ENCODE assay signal across 11 cellular contexts in genomic region chr1:152037920-152038658, GRCh38. TPM values are rescaled to one million over a fixed set of nuclear protein-coding genes. Genes with fewer than 3 reads are reported as not detected.
DNase-seq lines count a peak whose midpoint lies in the region; ATAC-seq and TF ChIP-seq lines count a peak whose summit lies in the region.
"Had no signal": no experiment of that assay in that cellular context is flagged by ENCODE, and none has a peak within 500 bp of the region (broad histone marks: within the 10 kb centered on the region; RNA-seq: fewer than 3 reads in every experiment).

No MANE protein-coding gene starts in this region.

- H3K27ac Mint-ChIP-seq in immature natural killer cell: peak overlapping the region in 4 of 6 donors; percentile 32 to 51 (median 42)

- BruUV-seq in OCI-LY7 (replicated peaks; lab: Mats Ljungman, UMichigan): no TSS peak

- H3K4me1 ChIP-seq in OCI-LY7 (ENCODE audit: insufficient read depth, low read length, poor library complexity, severe bottlenecking): peaks cover 29% of the 10 kb centered on the region

- peak overlapping the region; percentile 18; the same call in 1 of the 2 replicates for H3K4me2 ChIP-seq in OCI-LY7 (ENCODE audit: low read length)

- H3K4me3 ChIP-seq in GM12865 (ENCODE audit: low read depth, low read length) (no peak overlapping the region), OCI-LY7 (ENCODE audit: low read depth, low read length, poor library complexity, severe bottlenecking) (no peak overlapping the region)

- no peaks in the 10 kb centered on the region for H3K9me2 ChIP-seq in OCI-LY7 (ENCODE audit: insufficient read depth, low read length)

- no peaks in the 10 kb centered on the region for H3K36me3 ChIP-seq in OCI-LY7 (ENCODE audit: insufficient read depth, low read length)

- peak overlapping the region; percentile 27 to 94 (median 62) for H3K4me3 Mint-ChIP-seq in immature natural killer cell

- H3K9me3 Mint-ChIP-seq in immature natural killer cell: no peaks in the 10 kb centered on the region
- H3K9me3 Mint-ChIP-seq: HFFc6 had no signal

- peak overlapping the region; percentile 42 for H3K27ac ChIP-seq in OCI-LY7 (ENCODE audit: low read depth, low read length, poor library complexity, severe bottlenecking)

- H3K27me3 Mint-ChIP-seq in immature natural killer cell (ENCODE audit: low read depth in 3 of 3): peaks cover 0 to 9% (median 2%) of the 10 kb centered on the region in 3 donors

- H3K4me1 Mint-ChIP-seq in immature natural killer cell: peaks cover 32 to 37% of the 10 kb centered on the region in 2 donors

- H2AFZ ChIP-seq in OCI-LY7 (ENCODE audit: low read length): peak overlapping the region; percentile 63

- CTCF ChIA-PET in OCI-LY7 (lab: Charles Lee; ENCODE audit: unreplicated experiment): no interaction called here

- H3K36me3 Mint-ChIP-seq in immature natural killer cell: peaks cover 4 to 5% (median 5%) of the 10 kb centered on the region in 3 donors

- no peaks in the 10 kb centered on the region for H3K79me2 ChIP-seq in OCI-LY7 (ENCODE audit: insufficient read depth, low read depth, low read length)

- ATAC-seq in GM21529 (IDR thresholded peaks at IDR 0.05; ENCODE audit: unreplicated experiment): no peak

- POLR2A ChIA-PET in OCI-LY7 (lab: Charles Lee): interaction anchor here (0.6 to 5.7 kb wide), 3 partner anchors 10 to 193 kb away, joined by 3 to 38 read pairs (median 3); no protein-coding TSS in a partner anchor

- intact Hi-C loops in OCI-LY7 (cut with micrococcal nuclease; ENCODE audit: unreplicated experiment): no loop called here

- no peak for TF ChIP-seq CTCF in GM12865 (IDR thresholded peaks at IDR 0.05; ENCODE audit: insufficient read depth, low read depth, low read length, missing control alignments)
- no peak for TF ChIP-seq CTCF in OCI-LY7 (conservative IDR thresholded peaks at IDR 0.05; ENCODE audit: low read length)

- H4K20me1 ChIP-seq in OCI-LY7 (ENCODE audit: insufficient read depth, low read length): no peaks in the 10 kb centered on the region

- peak; percentile 90 to 94 for DNase-seq in AML-193 (lab: John Stamatoyannopoulos, UW)
- DNase-seq in GM12865 (ENCODE audit: low read depth): peak; percentile 18
- peak; percentile 59 for DNase-seq in OCI-LY7 (ENCODE audit: low spot score)
- DNase-seq in immature natural killer cell: no peak
- DNase-seq in ureter (ENCODE audit: low spot score): no peak
- no peak for DNase-seq in SK-N-DZ (ENCODE audit: low spot score)
- no peak for DNase-seq in germinal center (ENCODE audit: low spot score)
- DNase-seq: HFFc6, NCI-H524 treated with DMSO at 0.1 percent for 48 hours, posterior cingulate gyrus had no signal

- H3K9me3 ChIP-seq in OCI-LY7 (ENCODE audit: low read length): no peaks in the 10 kb centered on the region

RNA-seq across cellular contexts. Expression of gene S100A11, which starts 1.3 kb away (rescaled TPM):
- not detected in 2 replicates for total RNA-seq in OCI-LY7 (2014; rRNA removed; shearing (Covaris generic))
- 24.3 and 27.1 TPM in 2 replicates for total RNA-seq in OCI-LY7 (2022)
- polyA plus RNA-seq in immature natural killer cell: 100 to 1,000 TPM; 331 to 469 (median 429) TPM
- total RNA-seq in ureter: 1,471 TPM
- 34.7 and 36.6 TPM in 2 replicates for polyA plus RNA-seq in SK-N-DZ (2014; cell fraction: cytosol; rRNA removed)
- 2.8 and 5.4 TPM in 2 replicates for polyA plus RNA-seq in SK-N-DZ (2014; cell fraction: nucleus; rRNA removed)

RNA-seq across cellular contexts. Expression of gene S100A10, which starts 44.4 kb away (rescaled TPM):
- total RNA-seq in OCI-LY7 (2014; rRNA removed; shearing (Covaris generic)): not detected in 2 replicates
- total RNA-seq in OCI-LY7 (2022): 2.6 and 4.1 TPM in 2 replicates
- polyA plus RNA-seq in immature natural killer cell: 100 to 1,000 TPM; 445 to 680 (median 567) TPM
- 152 TPM for total RNA-seq in ureter
- polyA plus RNA-seq in SK-N-DZ (2014; cell fraction: cytosol; rRNA removed): not detected in 2 replicates
- not detected in 2 replicates for polyA plus RNA-seq in SK-N-DZ (2014; cell fraction: nucleus; rRNA removed)

RNA-seq across cellular contexts. Expression of gene TCHHL1, which starts 50.8 kb away (rescaled TPM):
- total RNA-seq in OCI-LY7 (2014; rRNA removed; shearing (Covaris generic)): not detected in 2 replicates
- total RNA-seq in OCI-LY7 (2022): not detected in 2 replicates
- polyA plus RNA-seq in immature natural killer cell: not detected
- total RNA-seq in ureter: not detected
- not detected in 2 replicates for polyA plus RNA-seq in SK-N-DZ (2014; cell fraction: cytosol; rRNA removed)
- not detected in 2 replicates for polyA plus RNA-seq in SK-N-DZ (2014; cell fraction: nucleus; rRNA removed)
- total RNA-seq: HFFc6 had no signal

Comparison
In these comparisons a context has a peak if more than half of its experiments do, and no peak if none do; other contexts are left out.
1. DNase-seq: peak in AML-193 (2 of 2), GM12865 (single experiment) and OCI-LY7 (single experiment); none in immature natural killer cell (0 of 3), ureter (single experiment), SK-N-DZ (single experiment) and germinal center (single experiment).
2. RNA of gene S100A11, which starts 1.3 kb away (total RNA-seq): 1,471 TPM in ureter (single experiment); 24.3 to 27.1 TPM in OCI-LY7; every median in the first group is over 10 times any median in the second.
3. RNA of gene S100A10, which starts 44.4 kb away (total RNA-seq): 152 TPM in ureter (single experiment); 2.6 to 4.1 TPM in OCI-LY7; every median in the first group is over 10 times any median in the second.